Comparison of ENCODE assay signal across 1 cellular context in genomic region chr11:14967581-14968214, GRCh38.
TF ChIP-seq lines count a peak whose summit lies in the region.

No MANE protein-coding gene starts in this region.

TF ChIP-seq in HepG2, 621 proteins besides CTCF, POLR2A, EP300 and RAD21:
- TF ChIP-seq IKZF1 (IDR thresholded peaks at IDR 0.05) (no peak), ZIK1 (CRISPR knock-in tag; IDR thresholded peaks at IDR 0.05; ENCODE audit: borderline replicate concordance, low read depth) (no peak), NFE2L1 (CRISPR knock-in tag; IDR thresholded peaks at IDR 0.05; ENCODE audit: borderline replicate concordance) (no peak), ZNF232 (CRISPR knock-in tag; IDR thresholded peaks at IDR 0.05; ENCODE audit: borderline replicate concordance) (no peak), SMC3 (IDR thresholded peaks at IDR 0.05; ENCODE audit: low read length) (no peak), ZNF431 (CRISPR knock-in tag; IDR thresholded peaks at IDR 0.05; ENCODE audit: borderline replicate concordance, low read depth) (no peak), GMEB2 (CRISPR knock-in tag; IDR thresholded peaks at IDR 0.05; ENCODE audit: low read depth) (no peak), ZNF678 (CRISPR knock-in tag; IDR thresholded peaks at IDR 0.05) (no peak), ZNF253 (CRISPR knock-in tag; IDR thresholded peaks at IDR 0.05; ENCODE audit: borderline replicate concordance) (no peak), ZNF800 (CRISPR knock-in tag; IDR thresholded peaks at IDR 0.05) (no peak), ZNF225 (CRISPR knock-in tag; IDR thresholded peaks at IDR 0.05) (no peak), ZBTB4 (CRISPR knock-in tag; IDR thresholded peaks at IDR 0.05; ENCODE audit: borderline replicate concordance) (no peak), U2AF2 (IDR thresholded peaks at IDR 0.05; ENCODE audit: low read depth, low read length) (no peak), CHD4 (IDR thresholded peaks at IDR 0.05; ENCODE audit: borderline replicate concordance, low read length) (no peak)
